25 cellular contexts compared by ENCODE assay signal in genomic region chr16:54166342-54166865, GRCh38.
A peak's percentile ranks its signal among the peaks of the same experiment; 100 is the strongest.
DNase-seq lines count a peak whose midpoint lies in the region; ATAC-seq, FAIRE-seq and TF ChIP-seq lines count a peak whose summit lies in the region.
"Had no signal": no experiment of that assay in that cellular context is flagged by ENCODE, and none has a peak within 500 bp of the region (broad histone marks: within the 10 kb centered on the region; RNA-seq: fewer than 3 reads in every experiment).

No MANE protein-coding gene starts in this region.

- H3K27me3 Mint-ChIP-seq in neural progenitor cell (ENCODE audit: insufficient read depth, low read depth): peaks cover 5% of the 10 kb centered on the region
- peaks cover 0 to 10% (median 4%) of the 10 kb centered on the region in 5 donors for H3K27me3 Mint-ChIP-seq in naive thymus-derived CD8-positive, alpha-beta T cell
- H3K27me3 Mint-ChIP-seq in activated CD4-positive, alpha-beta T cell treated with anti-CD3 and anti-CD28 coated beads, Interleukin-2, amount 10 ng/mL, durations not matched to agents 24 days and 14 days: peaks cover 3% of the 10 kb centered on the region

- peak overlapping the region; percentile 19 for H3K27ac Mint-ChIP-seq in neural progenitor cell
- H3K27ac Mint-ChIP-seq in naive thymus-derived CD8-positive, alpha-beta T cell: no peak overlapping the region
- no peak overlapping the region for H3K27ac Mint-ChIP-seq in activated CD4-positive, alpha-beta T cell treated with anti-CD3 and anti-CD28 coated beads, Interleukin-2, amount 10 ng/mL, durations not matched to agents 24 days and 14 days
- H3K27ac Mint-ChIP-seq: CD14-positive monocyte; CD4-positive, alpha-beta T cell; CD8-positive, alpha-beta memory T cell had no signal

- H3K36me3 Mint-ChIP-seq in neural progenitor cell: no peaks in the 10 kb centered on the region
- no peaks in the 10 kb centered on the region for H3K36me3 Mint-ChIP-seq in naive thymus-derived CD8-positive, alpha-beta T cell
- no peaks in the 10 kb centered on the region for H3K36me3 Mint-ChIP-seq in activated CD4-positive, alpha-beta T cell treated with anti-CD3 and anti-CD28 coated beads, Interleukin-2, amount 10 ng/mL, durations not matched to agents 24 days and 14 days (ENCODE audit: low read depth)
- H3K36me3 Mint-ChIP-seq: CD14-positive monocyte; CD8-positive, alpha-beta memory T cell had no signal

- H3F3A ChIP-seq in neural progenitor cell (ENCODE audit: low read depth): no peaks in the 10 kb centered on the region

- no peak overlapping the region for H2AFZ ChIP-seq in DND-41 (ENCODE audit: low read depth, low read length)
- no peak overlapping the region for H2AFZ ChIP-seq in neural progenitor cell (replicated peaks)

- TF ChIP-seq CTCF in DND-41 (IDR thresholded peaks at IDR 0.05; ENCODE audit: borderline replicate concordance, extremely low read depth, low read length, poor library complexity, severe bottlenecking): no peak
- TF ChIP-seq CTCF in epithelial cell of esophagus (IDR thresholded peaks at IDR 0.05; ENCODE audit: insufficient read depth, low read depth, low read length, missing control alignments): no peak
- no peak for TF ChIP-seq CTCF in neural progenitor cell (IDR thresholded peaks at IDR 0.05)

- H3K9me3 Mint-ChIP-seq in neural progenitor cell: no peaks in the 10 kb centered on the region
- peaks cover 0 to 10% (median 0%) of the 10 kb centered on the region in 9 donors for H3K9me3 Mint-ChIP-seq in naive thymus-derived CD8-positive, alpha-beta T cell
- no peaks in the 10 kb centered on the region for H3K9me3 Mint-ChIP-seq in activated CD4-positive, alpha-beta T cell treated with anti-CD3 and anti-CD28 coated beads, Interleukin-2, amount 10 ng/mL, durations not matched to agents 24 days and 14 days
- H3K9me3 Mint-ChIP-seq: CD4-positive, alpha-beta T cell had no signal

- H3K4me3 ChIP-seq in DND-41 (ENCODE audit: low read depth in 1 of 2, low read length in 2 of 2): no peak overlapping the region
- H3K4me3 ChIP-seq in epithelial cell of esophagus (ENCODE audit: low read length): no peak overlapping the region
- H3K4me3 ChIP-seq in neural progenitor cell: no peak overlapping the region
- H3K4me3 ChIP-seq: A549; BLaER1 treated with 17β-estradiol and CSF1 and Interleukin-3, amounts not matched to agents 10 nM and 100 nM; HAP-1 had no signal

- H3K4me1 Mint-ChIP-seq in neural progenitor cell: peaks cover 14% of the 10 kb centered on the region
- H3K4me1 Mint-ChIP-seq in naive thymus-derived CD8-positive, alpha-beta T cell: peaks cover 0 to 5% (median 0%) of the 10 kb centered on the region in 4 donors
- H3K4me1 Mint-ChIP-seq in activated CD4-positive, alpha-beta T cell treated with anti-CD3 and anti-CD28 coated beads, Interleukin-2, amount 10 ng/mL, durations not matched to agents 24 days and 14 days: no peaks in the 10 kb centered on the region
- H3K4me1 Mint-ChIP-seq: CD14-positive monocyte; CD8-positive, alpha-beta memory T cell had no signal

- CTCF ChIA-PET in HEK293T (lab: Yijun Ruan, JAX): no interaction called here

- ATAC-seq in DND-41 (ENCODE audit: insufficient read depth, low read depth): no peak
- no peak for ATAC-seq in naive thymus-derived CD8-positive, alpha-beta T cell
- ATAC-seq: A549 had no signal

- H3K4me3 Mint-ChIP-seq in neural progenitor cell: no peak overlapping the region
- no peak overlapping the region for H3K4me3 Mint-ChIP-seq in naive thymus-derived CD8-positive, alpha-beta T cell
- H3K4me3 Mint-ChIP-seq in activated CD4-positive, alpha-beta T cell treated with anti-CD3 and anti-CD28 coated beads, Interleukin-2, amount 10 ng/mL, durations not matched to agents 24 days and 14 days: no peak overlapping the region
- H3K4me3 Mint-ChIP-seq: CD14-positive monocyte; CD4-positive, alpha-beta T cell; CD8-positive, alpha-beta memory T cell had no signal

- no peak overlapping the region for H3K9ac ChIP-seq in DND-41 (ENCODE audit: low read depth, low read length)
- no peak overlapping the region for H3K9ac ChIP-seq in neural progenitor cell
- H3K9ac ChIP-seq: BLaER1 treated with 17β-estradiol and CSF1 and Interleukin-3, amounts not matched to agents 10 nM and 100 nM had no signal

- POLR2A ChIA-PET in HEK293T (lab: Yijun Ruan, JAX): no interaction called here
- POLR2A ChIA-PET in naive thymus-derived CD8-positive, alpha-beta T cell (lab: Charles Lee): no interaction called here

- H3K27ac ChIP-seq in DND-41 (ENCODE audit: low read length): peak overlapping the region; percentile 48; the same call in 1 of the 2 replicates
- no peak overlapping the region for H3K27ac ChIP-seq in neural progenitor cell
- H3K27ac ChIP-seq: BLaER1 treated with 17β-estradiol and CSF1 and Interleukin-3, amounts not matched to agents 10 nM and 100 nM had no signal

- DNase-seq in DND-41 (no peak), epithelial cell of esophagus (ENCODE audit: low read depth) (peak; percentile 59), neural progenitor cell (ENCODE audit: low spot score) (no peak), urothelium cell line (ENCODE audit: low spot score) (no peak), HEK293T (ENCODE audit: extremely low spot score) (no peak)
- DNase-seq in naive thymus-derived CD8-positive, alpha-beta T cell: no peak
- DNase-seq in activated CD4-positive, alpha-beta T cell treated with anti-CD3 and anti-CD28 coated beads, Interleukin-2, amount 10 ng/mL, durations not matched to agents 24 days and 14 days: no peak
- DNase-seq: 8988T; ACHN; AML-193; BE2C; CD4-positive, alpha-beta T cell; CD8-positive, alpha-beta memory T cell; DMS 273 treated with DMSO at 0.1 percent for 48 hours; DMS79; GF-D8; GOT3 had no signal

- H3K4me1 ChIP-seq in DND-41 (ENCODE audit: insufficient read depth, low read length) (peaks cover 15% of the 10 kb centered on the region), neural progenitor cell (peaks cover 8% of the 10 kb centered on the region)
- H3K4me1 ChIP-seq: BLaER1 treated with 17β-estradiol and CSF1 and Interleukin-3, amounts not matched to agents 10 nM and 100 nM; HAP-1 had no signal

- H3K4me2 ChIP-seq in DND-41 (ENCODE audit: insufficient read depth, low read length): no peak overlapping the region
- no peak overlapping the region for H3K4me2 ChIP-seq in neural progenitor cell
- H3K4me2 ChIP-seq: BLaER1 treated with 17β-estradiol and CSF1 and Interleukin-3, amounts not matched to agents 10 nM and 100 nM had no signal

- peak; percentile 42 for FAIRE-seq in urothelium cell line (lab: Jason Lieb, UNC)
- FAIRE-seq: A549, D721Med, GM12891, GM18507, H54 had no signal

- no peaks in the 10 kb centered on the region for H4K20me1 ChIP-seq in DND-41 (ENCODE audit: insufficient read depth, low read length)
- no peaks in the 10 kb centered on the region for H4K20me1 ChIP-seq in neural progenitor cell (ENCODE audit: low read depth)
- H4K20me1 ChIP-seq: BLaER1 treated with 17β-estradiol and CSF1 and Interleukin-3, amounts not matched to agents 10 nM and 100 nM had no signal

- H3K9me3 ChIP-seq in DND-41 (ENCODE audit: insufficient read depth, low read length, severe bottlenecking) (no peaks in the 10 kb centered on the region), neural progenitor cell (ENCODE audit: low read depth) (no peaks in the 10 kb centered on the region)
- H3K9me3 ChIP-seq: A549; BE2C; BLaER1 treated with 17β-estradiol and CSF1 and Interleukin-3, amounts not matched to agents 10 nM and 100 nM; HAP-1 had no signal

- intact Hi-C loops in activated CD4-positive, alpha-beta T cell treated with anti-CD3 and anti-CD28 coated beads, Interleukin-2, amount 10 ng/mL, durations not matched to agents 24 days and 14 days (cut with micrococcal nuclease): no loop called here

- H3K36me3 ChIP-seq in DND-41 (ENCODE audit: insufficient read depth, low read length): no peaks in the 10 kb centered on the region
- H3K36me3 ChIP-seq in neural progenitor cell: no peaks in the 10 kb centered on the region
- H3K36me3 ChIP-seq: BE2C; BLaER1 treated with 17β-estradiol and CSF1 and Interleukin-3, amounts not matched to agents 10 nM and 100 nM; HAP-1 had no signal

- H3K79me2 ChIP-seq in DND-41 (ENCODE audit: insufficient read depth, low read length) (no peaks in the 10 kb centered on the region), neural progenitor cell (ENCODE audit: low read depth) (no peaks in the 10 kb centered on the region)

- H3K27me3 ChIP-seq in DND-41 (ENCODE audit: insufficient read depth, low read length, poor library complexity) (no peaks in the 10 kb centered on the region), neural progenitor cell (no peaks in the 10 kb centered on the region)
- H3K27me3 ChIP-seq: BE2C; BLaER1 treated with 17β-estradiol and CSF1 and Interleukin-3, amounts not matched to agents 10 nM and 100 nM had no signal

TF ChIP-seq in HEK293T, 16 proteins besides CTCF, POLR2A, EP300 and RAD21:
- TF ChIP-seq, protein P1, sequence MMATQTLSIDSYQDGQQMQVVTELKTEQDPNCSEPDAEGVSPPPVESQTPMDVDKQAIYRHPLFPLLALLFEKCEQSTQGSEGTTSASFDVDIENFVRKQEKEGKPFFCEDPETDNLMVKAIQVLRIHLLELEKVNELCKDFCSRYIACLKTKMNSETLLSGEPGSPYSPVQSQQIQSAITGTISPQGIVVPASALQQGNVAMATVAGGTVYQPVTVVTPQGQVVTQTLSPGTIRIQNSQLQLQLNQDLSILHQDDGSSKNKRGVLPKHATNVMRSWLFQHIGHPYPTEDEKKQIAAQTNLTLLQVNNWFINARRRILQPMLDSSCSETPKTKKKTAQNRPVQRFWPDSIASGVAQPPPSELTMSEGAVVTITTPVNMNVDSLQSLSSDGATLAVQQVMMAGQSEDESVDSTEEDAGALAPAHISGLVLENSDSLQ (IDR thresholded peaks at IDR 0.05): no peak
- TF ChIP-seq FOXA1 (IDR thresholded peaks at IDR 0.05) (no peak), ZNF384 (IDR thresholded peaks at IDR 0.05) (no peak), SUZ12 (IDR thresholded peaks at IDR 0.05) (no peak), CTBP1 (IDR thresholded peaks at IDR 0.05; ENCODE audit: borderline replicate concordance) (no peak), L3MBTL2 (conservative IDR thresholded peaks at IDR 0.05) (no peak), NFRKB (IDR thresholded peaks at IDR 0.05) (no peak), ELF4 (IDR thresholded peaks at IDR 0.05) (no peak), BHLHE40 (IDR thresholded peaks at IDR 0.05; ENCODE audit: borderline replicate concordance) (no peak), FOXK2 (IDR thresholded peaks at IDR 0.05) (no peak), LEF1 (IDR thresholded peaks at IDR 0.05; ENCODE audit: borderline replicate concordance) (no peak), TARDBP (IDR thresholded peaks at IDR 0.05) (no peak), ARNT (IDR thresholded peaks at IDR 0.05) (no peak), FOXM1 (IDR thresholded peaks at IDR 0.05; ENCODE audit: borderline replicate concordance) (no peak)
